9 cellular contexts compared by ENCODE assay signal in the genomic region with DNA sequence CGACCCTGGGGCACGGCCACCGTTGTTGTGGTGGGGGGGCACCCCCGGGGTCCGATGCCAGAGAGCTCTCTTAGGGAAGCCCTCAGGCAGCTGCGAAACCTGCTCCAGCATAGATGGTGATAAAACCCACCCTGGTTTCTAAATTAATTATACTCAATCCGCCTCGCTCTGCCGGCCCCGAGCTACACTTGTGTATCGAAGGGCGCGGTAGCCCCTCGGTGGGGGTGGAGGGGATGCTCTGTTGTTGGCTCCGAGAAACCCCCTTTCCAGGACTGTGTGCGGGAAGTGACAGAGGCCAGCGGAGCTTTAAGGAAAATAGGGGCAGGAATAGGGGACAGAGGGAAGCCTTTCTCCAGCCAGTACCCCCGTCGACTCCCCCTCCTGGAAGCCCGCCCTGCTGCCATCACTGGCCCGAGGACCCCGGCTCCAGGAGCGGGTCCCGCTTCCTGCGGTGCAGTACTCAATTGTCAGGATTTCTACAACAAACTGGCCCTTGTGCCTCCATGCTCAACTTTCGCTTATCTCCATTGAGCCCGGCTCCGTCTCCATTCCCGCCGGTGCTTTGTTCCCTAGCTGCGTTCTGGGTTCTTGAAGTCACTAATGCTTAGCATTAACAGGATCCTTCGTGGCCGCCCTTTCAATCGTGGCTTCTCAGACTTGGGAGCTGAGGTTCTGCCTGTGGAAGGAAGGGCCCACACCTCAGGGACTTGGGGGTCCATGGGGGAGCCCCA.
A peak's percentile ranks its signal among the peaks of the same experiment; 100 is the strongest.
DNase-seq lines count a peak whose midpoint lies in the region; FAIRE-seq lines count a peak whose summit lies in the region.
"Had no signal": no experiment of that assay in that cellular context is flagged by ENCODE, and none has a peak within 500 bp of the region (broad histone marks: within the 10 kb centered on the region; RNA-seq: fewer than 3 reads in every experiment).

No MANE protein-coding gene starts in this region.

- H3K4me3 Mint-ChIP-seq in activated T-helper 2 cell treated with anti-CD3 and anti-CD28 coated beads, Interferon-gamma antibody, Interleukin-2, Interleukin-4, amounts not matched to agents 10 μg/mL and 5 μg/mL and 100 μg/mL, durations not matched to agents 14 hours and 24 hours and 36 hours (ENCODE audit: low read depth) = peak overlapping the region; percentile 17

- peaks cover 34% of the 10 kb centered on the region for H3K27me3 Mint-ChIP-seq in activated T-helper 2 cell treated with anti-CD3 and anti-CD28 coated beads, Interferon-gamma antibody, Interleukin-2, Interleukin-4, amounts not matched to agents 10 μg/mL and 5 μg/mL and 100 μg/mL, durations not matched to agents 14 hours and 24 hours and 36 hours (ENCODE audit: low read depth)

- no peaks in the 10 kb centered on the region for H3K36me3 Mint-ChIP-seq in activated T-helper 2 cell treated with anti-CD3 and anti-CD28 coated beads, Interferon-gamma antibody, Interleukin-2, Interleukin-4, amounts not matched to agents 10 μg/mL and 5 μg/mL and 100 μg/mL, durations not matched to agents 14 hours and 24 hours and 36 hours (ENCODE audit: low read depth)

- peak overlapping the region; percentile 77 for H3K9ac ChIP-seq in iPS-20b (ENCODE audit: low read depth, low read length)

- peak overlapping the region; percentile 65 for H3K4me3 ChIP-seq in iPS-20b (ENCODE audit: low read length)

- intact Hi-C loops in activated T-helper 2 cell treated with anti-CD3 and anti-CD28 coated beads, Interferon-gamma antibody, Interleukin-2, Interleukin-4, amounts not matched to agents 10 μg/mL and 5 μg/mL and 100 μg/mL, durations not matched to agents 14 hours and 24 hours and 36 hours (cut with micrococcal nuclease) = no loop called here

- no peaks in the 10 kb centered on the region for H3K36me3 ChIP-seq in iPS-20b (ENCODE audit: insufficient read depth, low read depth, low read length)

- FAIRE-seq in urothelium cell line (lab: Jason Lieb, UNC) = no peak

- no peaks in the 10 kb centered on the region for H3K9me3 Mint-ChIP-seq in activated T-helper 2 cell treated with anti-CD3 and anti-CD28 coated beads, Interferon-gamma antibody, Interleukin-2, Interleukin-4, amounts not matched to agents 10 μg/mL and 5 μg/mL and 100 μg/mL, durations not matched to agents 14 hours and 24 hours and 36 hours

- peaks cover 22% of the 10 kb centered on the region for H3K27me3 ChIP-seq in iPS-20b (ENCODE audit: insufficient read depth, low read length)

- H3K27ac Mint-ChIP-seq in activated T-helper 2 cell treated with anti-CD3 and anti-CD28 coated beads, Interferon-gamma antibody, Interleukin-2, Interleukin-4, amounts not matched to agents 10 μg/mL and 5 μg/mL and 100 μg/mL, durations not matched to agents 14 hours and 24 hours and 36 hours = no peak overlapping the region
- H3K27ac Mint-ChIP-seq: CD4-positive, CD25-positive, alpha-beta regulatory T cell had no signal

- H3K27ac ChIP-seq in iPS-20b (ENCODE audit: low read length) = no peak overlapping the region

- no peaks in the 10 kb centered on the region for H3K4me1 Mint-ChIP-seq in activated T-helper 2 cell treated with anti-CD3 and anti-CD28 coated beads, Interferon-gamma antibody, Interleukin-2, Interleukin-4, amounts not matched to agents 10 μg/mL and 5 μg/mL and 100 μg/mL, durations not matched to agents 14 hours and 24 hours and 36 hours (ENCODE audit: low read depth)

- DNase-seq in NCI-H2107 treated with DMSO at 0.1 percent for 48 hours (lab: John Stamatoyannopoulos, UW; ENCODE audit: unreplicated experiment) (peak; percentile 18), NCI-H2107 (lab: John Stamatoyannopoulos, UW) (no peak), superior temporal gyrus (ENCODE audit: extremely low spot score) (peak; percentile 20), urothelium cell line (ENCODE audit: low spot score) (no peak), NCI-H2196 treated with DMSO at 0.1 percent for 48 hours (lab: John Stamatoyannopoulos, UW; ENCODE audit: unreplicated experiment) (no peak)
- DNase-seq in activated T-helper 2 cell treated with anti-CD3 and anti-CD28 coated beads, Interferon-gamma antibody, Interleukin-2, Interleukin-4, amounts not matched to agents 10 μg/mL and 5 μg/mL and 100 μg/mL, durations not matched to agents 14 hours and 24 hours and 36 hours (ENCODE audit: low spot score) = no peak
- DNase-seq in activated CD4-positive, alpha-beta T cell treated with anti-CD3 and anti-CD28 coated beads, Interleukin-2, amount 50 U/mL, for 4 hours = no peak

- no peaks in the 10 kb centered on the region for H3K9me3 ChIP-seq in iPS-20b (ENCODE audit: insufficient read depth, low read depth, low read length)

- peaks cover 11% of the 10 kb centered on the region for H3K4me1 ChIP-seq in iPS-20b (ENCODE audit: insufficient read depth, low read length)

Comparison
In these comparisons a context has a peak if more than half of its experiments do, and no peak if none do; other contexts are left out.
1. DNase-seq: peak in NCI-H2107 treated with DMSO at 0.1 percent for 48 hours (single experiment) and superior temporal gyrus (single experiment); none in NCI-H2107 (single experiment), activated T-helper 2 cell treated with anti-CD3 and anti-CD28 coated beads, Interferon-gamma antibody, Interleukin-2, Interleukin-4, amounts not matched to agents 10 μg/mL and 5 μg/mL and 100 μg/mL, durations not matched to agents 14 hours and 24 hours and 36 hours (single experiment), urothelium cell line (single experiment), activated CD4-positive, alpha-beta T cell treated with anti-CD3 and anti-CD28 coated beads, Interleukin-2, amount 50 U/mL, for 4 hours (0 of 2) and NCI-H2196 treated with DMSO at 0.1 percent for 48 hours (single experiment).